ENCODE assay signal across 21 cellular contexts in the genomic region with DNA sequence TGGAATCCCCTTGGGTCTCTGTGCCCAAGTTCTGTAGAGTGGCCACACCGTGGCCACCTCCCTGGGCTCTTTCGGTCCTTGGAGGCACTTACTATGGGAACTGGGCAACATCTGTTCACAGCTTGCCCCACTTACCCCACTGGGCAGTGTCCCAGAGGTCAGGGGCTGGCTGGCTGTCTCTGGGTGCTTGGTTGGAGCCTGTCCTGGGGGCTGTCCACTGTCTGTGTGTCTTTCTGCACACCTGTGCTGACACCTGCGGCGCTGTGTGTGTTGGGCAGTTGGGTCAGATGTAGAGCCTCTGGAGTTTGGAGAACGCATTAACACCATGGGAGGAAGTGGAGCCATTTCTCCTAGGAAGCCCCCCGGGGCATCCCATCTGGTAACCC. TPM values are rescaled to one million over a fixed set of nuclear protein-coding genes. Genes with fewer than 3 reads are reported as not detected.
DNase-seq lines count a peak whose midpoint lies in the region; ATAC-seq and TF ChIP-seq lines count a peak whose summit lies in the region.
"Had no signal": no experiment of that assay in that cellular context is flagged by ENCODE, and none has a peak within 500 bp of the region (broad histone marks: within the 10 kb centered on the region; RNA-seq: fewer than 3 reads in every experiment).

No MANE protein-coding gene starts in this region.

- BruUV-seq in OCI-LY7 (replicated peaks; lab: Mats Ljungman, UMichigan): no TSS peak

- H3K4me3 ChIP-seq in Peyer's patch (no peak overlapping the region), sigmoid colon (no peak overlapping the region), OCI-LY7 (ENCODE audit: low read depth, low read length, poor library complexity, severe bottlenecking) (no peak overlapping the region)

- H3K4me1 Mint-ChIP-seq in activated T-cell treated with anti-CD3 and anti-CD28 coated beads, Interleukin-2, amount 50 U/mL, for 4 hours (ENCODE audit: low read depth): peaks cover 7% of the 10 kb centered on the region
- H3K4me1 Mint-ChIP-seq in activated T-cell treated with anti-CD3 and anti-CD28 coated beads, Interleukin-2, amount 50 U/mL, for 24 hours (ENCODE audit: low read depth): peaks cover 9% of the 10 kb centered on the region
- peaks cover 11 to 14% of the 10 kb centered on the region in 2 donors for H3K4me1 Mint-ChIP-seq in immature natural killer cell

- no peak for TF ChIP-seq CTCF in Peyer's patch (IDR thresholded peaks at IDR 0.05)
- TF ChIP-seq CTCF in sigmoid colon (IDR thresholded peaks at IDR 0.05): no peak
- TF ChIP-seq CTCF in OCI-LY7 (conservative IDR thresholded peaks at IDR 0.05; ENCODE audit: low read length): no peak

- no peaks in the 10 kb centered on the region for H3K9me3 Mint-ChIP-seq in activated T-cell treated with anti-CD3 and anti-CD28 coated beads, Interleukin-2, amount 50 U/mL, for 4 hours
- H3K9me3 Mint-ChIP-seq in activated T-cell treated with anti-CD3 and anti-CD28 coated beads, Interleukin-2, amount 50 U/mL, for 24 hours: no peaks in the 10 kb centered on the region
- H3K9me3 Mint-ChIP-seq in immature natural killer cell: peaks cover 0 to 5% (median 0%) of the 10 kb centered on the region in 6 donors
- H3K9me3 Mint-ChIP-seq: activated naive CD8-positive, alpha-beta T cell treated with anti-CD3 and anti-CD28 coated beads, Interleukin-2, amount 10 ng/mL, durations not matched to agents 7 days and 5 days; CD4-positive, alpha-beta T cell; stimulated activated naive CD8-positive, alpha-beta T cell treated with anti-CD3 and anti-CD28 coated beads, Interleukin-15, amount 100 ng/mL, for 72 hours had no signal

- H3K27me3 ChIP-seq in Peyer's patch: no peaks in the 10 kb centered on the region
- peaks cover 0 to 5% (median 0%) of the 10 kb centered on the region in 3 donors for H3K27me3 ChIP-seq in sigmoid colon

- peak overlapping the region; percentile 69 for H3K4me3 Mint-ChIP-seq in activated T-cell treated with anti-CD3 and anti-CD28 coated beads, Interleukin-2, amount 50 U/mL, for 4 hours
- no peak overlapping the region for H3K4me3 Mint-ChIP-seq in activated T-cell treated with anti-CD3 and anti-CD28 coated beads, Interleukin-2, amount 50 U/mL, for 24 hours
- H3K4me3 Mint-ChIP-seq in immature natural killer cell: peak overlapping the region; percentile 9 to 80 (median 74)

- H3K4me1 ChIP-seq in Peyer's patch (peaks cover 0 to 6% (median 1%) of the 10 kb centered on the region in 4 donors), sigmoid colon (peaks cover 0 to 15% (median 14%) of the 10 kb centered on the region in 4 donors), OCI-LY7 (ENCODE audit: insufficient read depth, low read length, poor library complexity, severe bottlenecking) (peaks cover 5% of the 10 kb centered on the region)

- peaks cover 0 to 1% (median 0%) of the 10 kb centered on the region in 3 donors for H3K36me3 ChIP-seq in Peyer's patch
- no peaks in the 10 kb centered on the region for H3K36me3 ChIP-seq in sigmoid colon
- H3K36me3 ChIP-seq in OCI-LY7 (ENCODE audit: insufficient read depth, low read length): no peaks in the 10 kb centered on the region

- intact Hi-C loops in sigmoid colon (cut with DNase I): loop anchor here (5.0 kb wide), 1 partner anchor 60 kb away; the partner anchor contains the start of gene RNF19B
- intact Hi-C loops in OCI-LY7 (cut with micrococcal nuclease; ENCODE audit: unreplicated experiment): no loop called here

- H2AFZ ChIP-seq in OCI-LY7 (ENCODE audit: low read length): no peak overlapping the region

- no peak for TF ChIP-seq POLR2A in Peyer's patch (IDR thresholded peaks at IDR 0.05)
- TF ChIP-seq POLR2A in sigmoid colon (IDR thresholded peaks at IDR 0.05): no peak

- H3K36me3 Mint-ChIP-seq in activated T-cell treated with anti-CD3 and anti-CD28 coated beads, Interleukin-2, amount 50 U/mL, for 4 hours (ENCODE audit: insufficient read depth): no peaks in the 10 kb centered on the region
- H3K36me3 Mint-ChIP-seq in activated T-cell treated with anti-CD3 and anti-CD28 coated beads, Interleukin-2, amount 50 U/mL, for 24 hours (ENCODE audit: low read depth): no peaks in the 10 kb centered on the region
- H3K36me3 Mint-ChIP-seq in immature natural killer cell: no peaks in the 10 kb centered on the region
- H3K36me3 Mint-ChIP-seq: activated CD8-positive, alpha-beta memory T cell treated with anti-CD3 and anti-CD28 coated beads, Interleukin-2, amount 10 ng/mL, durations not matched to agents 7 days and 5 days; activated naive CD8-positive, alpha-beta T cell treated with anti-CD3 and anti-CD28 coated beads, Interleukin-2, amount 10 ng/mL, durations not matched to agents 7 days and 5 days had no signal

- H3K79me2 ChIP-seq in OCI-LY7 (ENCODE audit: insufficient read depth, low read depth, low read length): no peaks in the 10 kb centered on the region

- no peak for TF ChIP-seq EP300 in sigmoid colon (IDR thresholded peaks at IDR 0.05)

- H3K4me2 ChIP-seq in OCI-LY7 (ENCODE audit: low read length): no peak overlapping the region
- H3K4me2 ChIP-seq: KMS-11 had no signal

- POLR2A ChIA-PET in OCI-LY7 (lab: Charles Lee): no interaction called here

- CTCF ChIA-PET in OCI-LY7 (lab: Charles Lee; ENCODE audit: unreplicated experiment): no interaction called here

- H3K27ac ChIP-seq in Peyer's patch (peak overlapping the region in 3 of 4 donors; percentile 82 to 97 (median 84)), sigmoid colon (no peak overlapping the region), OCI-LY7 (ENCODE audit: low read depth, low read length, poor library complexity, severe bottlenecking) (no peak overlapping the region)
- H3K27ac ChIP-seq: HL-60, KMS-11, WERI-Rb-1 had no signal

- H3K27me3 Mint-ChIP-seq in activated T-cell treated with anti-CD3 and anti-CD28 coated beads, Interleukin-2, amount 50 U/mL, for 4 hours (ENCODE audit: low read depth): peaks cover 43% of the 10 kb centered on the region
- peaks cover 47% of the 10 kb centered on the region for H3K27me3 Mint-ChIP-seq in activated T-cell treated with anti-CD3 and anti-CD28 coated beads, Interleukin-2, amount 50 U/mL, for 24 hours
- peaks cover 7 to 13% (median 10%) of the 10 kb centered on the region in 3 donors for H3K27me3 Mint-ChIP-seq in immature natural killer cell (ENCODE audit: low read depth in 3 of 3)

- no peak for ATAC-seq in activated T-cell treated with anti-CD3 and anti-CD28 coated beads, Interleukin-2, amount 50 U/mL, for 4 hours
- no peak for ATAC-seq in GM18909 (IDR thresholded peaks at IDR 0.05; ENCODE audit: poor library complexity, unreplicated experiment)
- ATAC-seq: activated CD8-positive, alpha-beta memory T cell treated with anti-CD3 and anti-CD28 coated beads, Interleukin-2, amount 10 ng/mL, durations not matched to agents 7 days and 5 days; mucosa of descending colon; stimulated activated naive CD8-positive, alpha-beta T cell treated with anti-CD3 and anti-CD28 coated beads, Interleukin-15, amount 100 ng/mL, for 72 hours had no signal

- H4K20me1 ChIP-seq in OCI-LY7 (ENCODE audit: insufficient read depth, low read length): no peaks in the 10 kb centered on the region

- DNase-seq in activated T-cell treated with anti-CD3 and anti-CD28 coated beads, Interleukin-2, amount 50 U/mL, for 4 hours: no peak
- DNase-seq in activated T-cell treated with anti-CD3 and anti-CD28 coated beads, Interleukin-2, amount 50 U/mL, for 24 hours: no peak
- DNase-seq in Peyer's patch (no peak), immature natural killer cell (no peak), sigmoid colon (peak; percentile 56), NCI-H2227 treated with DMSO at 0.1 percent for 48 hours (lab: John Stamatoyannopoulos, UW) (no peak), OCI-LY7 (ENCODE audit: low spot score) (no peak)
- DNase-seq: activated CD8-positive, alpha-beta memory T cell treated with anti-CD3 and anti-CD28 coated beads, Interleukin-2, amount 10 ng/mL, durations not matched to agents 7 days and 5 days; activated naive CD8-positive, alpha-beta T cell treated with anti-CD3 and anti-CD28 coated beads, Interleukin-2, amount 10 ng/mL, durations not matched to agents 7 days and 5 days; caudate nucleus; CD4-positive, alpha-beta T cell; effector memory CD4-positive, alpha-beta T cell; NCI-H1092; NCI-H82; stimulated activated naive CD8-positive, alpha-beta T cell treated with anti-CD3 and anti-CD28 coated beads, Interleukin-15, amount 100 ng/mL, for 72 hours; WERI-Rb-1 had no signal

- no peak overlapping the region for H3K27ac Mint-ChIP-seq in activated T-cell treated with anti-CD3 and anti-CD28 coated beads, Interleukin-2, amount 50 U/mL, for 24 hours
- no peak overlapping the region for H3K27ac Mint-ChIP-seq in immature natural killer cell
- H3K27ac Mint-ChIP-seq: activated CD8-positive, alpha-beta memory T cell treated with anti-CD3 and anti-CD28 coated beads, Interleukin-2, amount 10 ng/mL, durations not matched to agents 7 days and 5 days; activated naive CD8-positive, alpha-beta T cell treated with anti-CD3 and anti-CD28 coated beads, Interleukin-2, amount 10 ng/mL, durations not matched to agents 7 days and 5 days; CD4-positive, alpha-beta T cell had no signal

- WGBS in sigmoid colon, 2 donors: 72 to 76% methylated on average over 6 of the region's 6 CpGs

- H3K9me3 ChIP-seq in Peyer's patch: no peaks in the 10 kb centered on the region
- H3K9me3 ChIP-seq in sigmoid colon: no peaks in the 10 kb centered on the region
- no peaks in the 10 kb centered on the region for H3K9me3 ChIP-seq in OCI-LY7 (ENCODE audit: low read length)
- H3K9me3 ChIP-seq: mucosa of descending colon had no signal

- no peaks in the 10 kb centered on the region for H3K9me2 ChIP-seq in OCI-LY7 (ENCODE audit: insufficient read depth, low read length)

RNA-seq across cellular contexts. Expression of gene TMEM54, which starts 1.3 kb away (rescaled TPM):
- under 1 TPM; 0.61 to 0.89 (median 0.87) TPM for total RNA-seq in activated T-cell treated with anti-CD3 and anti-CD28 coated beads, Interleukin-2, amount 50 U/mL, for 4 hours
- total RNA-seq in Peyer's patch (100 to 1,000 TPM; 228 to 892 (median 538) TPM), sigmoid colon (100 to 1,000 TPM in 1 of 4 donors, 10 to 100 TPM in 3; 47.4 to 135 (median 57.9) TPM), OCI-LY7 (2022) (0.93 and 1.7 TPM in 2 replicates)
- polyA plus RNA-seq in immature natural killer cell (not detected), sigmoid colon (100 to 1,000 TPM; 699 to 799 (median 707) TPM)
- 2.2 and 3.1 TPM in 2 replicates for total RNA-seq in OCI-LY7 (2014; rRNA removed; shearing (Covaris generic))
- total RNA-seq: activated CD8-positive, alpha-beta memory T cell treated with anti-CD3 and anti-CD28 coated beads, Interleukin-2, amount 10 ng/mL, durations not matched to agents 7 days and 5 days; activated naive CD8-positive, alpha-beta T cell treated with anti-CD3 and anti-CD28 coated beads, Interleukin-2, amount 10 ng/mL, durations not matched to agents 7 days and 5 days; CD4-positive, alpha-beta T cell had no signal

RNA-seq across cellular contexts. Expression of gene HPCA, which starts 16.2 kb away (rescaled TPM):
- not detected for total RNA-seq in activated T-cell treated with anti-CD3 and anti-CD28 coated beads, Interleukin-2, amount 50 U/mL, for 4 hours
- under 1 TPM in 1 of 4 donors, not detected in 3; 0.53 TPM for total RNA-seq in Peyer's patch
- polyA plus RNA-seq in immature natural killer cell: not detected
- not detected for total RNA-seq in sigmoid colon
- polyA plus RNA-seq in sigmoid colon: 1 to 10 TPM; 1.2 to 1.9 (median 1.8) TPM
- 3.3 and 4.2 TPM in 2 replicates for total RNA-seq in OCI-LY7 (2014; rRNA removed; shearing (Covaris generic))
- total RNA-seq in OCI-LY7 (2022): 0.36 and 1.2 TPM in 2 replicates
- total RNA-seq: CD4-positive, alpha-beta T cell; RPMI7951 had no signal

RNA-seq across cellular contexts. Expression of gene FNDC5, which starts 31.8 kb away (rescaled TPM):
- total RNA-seq in activated T-cell treated with anti-CD3 and anti-CD28 coated beads, Interleukin-2, amount 50 U/mL, for 4 hours: not detected
- 1 to 10 TPM in 1 of 4 donors, not detected in 3; 1.8 TPM for total RNA-seq in Peyer's patch
- not detected for polyA plus RNA-seq in immature natural killer cell
- total RNA-seq in sigmoid colon: 10 to 100 TPM in 1 of 4 donors, 1 to 10 TPM in 1, under 1 TPM in 2; 0.41 to 10.2 (median 1.6) TPM
- 1 to 10 TPM in 1 of 3 donors, under 1 TPM in 1, not detected in 1; 0.20 to 1.2 TPM for polyA plus RNA-seq in sigmoid colon
- not detected in 2 replicates for total RNA-seq in OCI-LY7 (2014; rRNA removed; shearing (Covaris generic))
- total RNA-seq in OCI-LY7 (2022): not detected in 2 replicates
- total RNA-seq: activated CD8-positive, alpha-beta memory T cell treated with anti-CD3 and anti-CD28 coated beads, Interleukin-2, amount 10 ng/mL, durations not matched to agents 7 days and 5 days; activated naive CD8-positive, alpha-beta T cell treated with anti-CD3 and anti-CD28 coated beads, Interleukin-2, amount 10 ng/mL, durations not matched to agents 7 days and 5 days; CD4-positive, alpha-beta T cell had no signal

Comparison
In these comparisons a context has a peak if more than half of its experiments do, and no peak if none do; other contexts are left out.
1. H3K27ac ChIP-seq: peak in Peyer's patch (3 of 4); none in sigmoid colon (0 of 4) and OCI-LY7 (single experiment).
2. RNA of gene TMEM54, which starts 1.3 kb away (total RNA-seq): 228 to 892 TPM in Peyer's patch and 47.4 to 135 TPM in sigmoid colon; 0.93 to 3.1 TPM in OCI-LY7 and 0.61 to 0.89 TPM in activated T-cell treated with anti-CD3 and anti-CD28 coated beads, Interleukin-2, amount 50 U/mL, for 4 hours; every median in the first group is over 10 times any median in the second.